ENCODE assay signal across 1 cellular context in genomic region chr13:25114220-25114619, GRCh38.
TF ChIP-seq lines count a peak whose summit lies in the region.

No MANE protein-coding gene starts in this region.

TF ChIP-seq in HepG2, 621 proteins besides CTCF, POLR2A, EP300 and RAD21:
- TF ChIP-seq STAG1 (CRISPR knock-in tag; IDR thresholded peaks at IDR 0.05) (peak; percentile 58), HOXD1 (CRISPR knock-in tag; IDR thresholded peaks at IDR 0.05) (no peak), TFDP1 (CRISPR knock-in tag; IDR thresholded peaks at IDR 0.05; ENCODE audit: borderline replicate concordance) (peak; percentile 15; the same call in 1 of the 2 replicates), ZNF354B (CRISPR knock-in tag; IDR thresholded peaks at IDR 0.05) (no peak), DPF2 (CRISPR knock-in tag; IDR thresholded peaks at IDR 0.05; ENCODE audit: borderline replicate concordance, low read depth) (no peak), RARA (CRISPR knock-in tag; IDR thresholded peaks at IDR 0.05) (no peak), TFAP4 (IDR thresholded peaks at IDR 0.05; ENCODE audit: borderline replicate concordance, low read depth) (peak; percentile 42; the same call in 1 of the 2 replicates), DNMT1 (CRISPR knock-in tag; IDR thresholded peaks at IDR 0.05) (no peak), ZNF17 (CRISPR knock-in tag; IDR thresholded peaks at IDR 0.05) (no peak), ZNF33B (CRISPR knock-in tag; IDR thresholded peaks at IDR 0.05) (no peak), ZNF274 (CRISPR knock-in tag; IDR thresholded peaks at IDR 0.05) (no peak), SMC3 (IDR thresholded peaks at IDR 0.05; ENCODE audit: low read length) (peak; percentile 60; the same call in 1 of the 2 replicates)
